Comparison of ENCODE assay signal across 7 cellular contexts in the genomic region with DNA sequence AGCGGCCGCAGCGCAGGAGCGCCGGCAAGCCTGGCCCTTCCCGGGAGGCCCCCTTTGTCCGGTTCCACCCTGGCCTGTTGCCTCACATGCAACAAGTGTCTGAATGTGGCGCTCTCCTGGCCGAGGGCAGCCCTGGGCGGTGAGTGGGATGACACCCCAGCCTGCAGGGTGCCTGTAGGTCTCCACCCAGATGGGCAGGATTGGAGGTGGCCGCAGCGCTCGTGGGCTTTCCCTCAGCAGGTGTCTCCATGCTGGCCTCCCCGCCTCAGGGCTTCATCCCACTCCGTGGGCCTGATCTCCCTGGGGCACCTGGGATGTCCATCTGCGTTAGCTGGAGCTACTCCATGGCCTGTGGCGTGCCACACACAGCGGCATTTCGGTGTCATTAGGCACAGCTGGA. TPM values are rescaled to one million over a fixed set of nuclear protein-coding genes. Genes with fewer than 3 reads are reported as not detected.
DNase-seq lines count a peak whose midpoint lies in the region; ATAC-seq and TF ChIP-seq lines count a peak whose summit lies in the region.
"Had no signal": no experiment of that assay in that cellular context is flagged by ENCODE, and none has a peak within 500 bp of the region (broad histone marks: within the 10 kb centered on the region; RNA-seq: fewer than 3 reads in every experiment).

No MANE protein-coding gene starts in this region.

- H3K4me3 ChIP-seq in right atrium auricular region = peak overlapping the region; percentile 97 to 100
- peak overlapping the region; percentile 77 for H3K4me3 ChIP-seq in upper lobe of right lung

- ATAC-seq in upper lobe of right lung (no peak), GM19023 (IDR thresholded peaks at IDR 0.05; ENCODE audit: unreplicated experiment) (no peak)

- H3K36me3 ChIP-seq in right atrium auricular region (no peaks in the 10 kb centered on the region), upper lobe of right lung (peaks cover 15% of the 10 kb centered on the region)

- CTCF ChIA-PET in activated naive CD4-positive, alpha-beta T cell treated with anti-CD3 and anti-CD28 coated beads for 36 hours (lab: Charles Lee) = interaction anchor here (1.7 kb wide), 1 partner anchor 12 kb away, joined by 4 read pairs; no protein-coding TSS in a partner anchor

- H3K4me1 Mint-ChIP-seq in activated naive CD4-positive, alpha-beta T cell treated with anti-CD3 and anti-CD28 coated beads for 36 hours (ENCODE audit: low read depth) = peaks cover 24% of the 10 kb centered on the region

- H3K27ac ChIP-seq in right atrium auricular region (peak overlapping the region in 1 of 2 donors; percentile 100), upper lobe of right lung (no peak overlapping the region)

- H3K36me3 Mint-ChIP-seq in activated naive CD4-positive, alpha-beta T cell treated with anti-CD3 and anti-CD28 coated beads for 36 hours (ENCODE audit: low read depth) = peaks cover 5% of the 10 kb centered on the region

- intact Hi-C loops in activated naive CD4-positive, alpha-beta T cell treated with anti-CD3 and anti-CD28 coated beads for 36 hours (cut with micrococcal nuclease) = no loop called here
- intact Hi-C loops in upper lobe of right lung (cut with DNase I) = no loop called here

- no peaks in the 10 kb centered on the region for H3K9me3 ChIP-seq in right atrium auricular region
- H3K9me3 ChIP-seq in upper lobe of right lung = no peaks in the 10 kb centered on the region

- H3K9me3 Mint-ChIP-seq in activated naive CD4-positive, alpha-beta T cell treated with anti-CD3 and anti-CD28 coated beads for 36 hours = no peaks in the 10 kb centered on the region

- DNase-seq in activated naive CD4-positive, alpha-beta T cell treated with anti-CD3 and anti-CD28 coated beads for 36 hours = no peak
- DNase-seq in activated naive CD4-positive, alpha-beta T cell treated with Interleukin-2 at 50 U/mL for 16 hours = no peak
- DNase-seq in right atrium auricular region (ENCODE audit: low spot score) (no peak), upper lobe of right lung (no peak), globus pallidus (ENCODE audit: low spot score) (no peak)
- DNase-seq: NCI-H1092 had no signal

- H3K4me3 Mint-ChIP-seq in activated naive CD4-positive, alpha-beta T cell treated with anti-CD3 and anti-CD28 coated beads for 36 hours = peak overlapping the region; percentile 73

- TF ChIP-seq CTCF in right atrium auricular region (IDR thresholded peaks at IDR 0.05) (no peak), upper lobe of right lung (IDR thresholded peaks at IDR 0.05) (no peak)

- H3K27me3 ChIP-seq in right atrium auricular region = no peaks in the 10 kb centered on the region
- no peaks in the 10 kb centered on the region for H3K27me3 ChIP-seq in upper lobe of right lung

- no peaks in the 10 kb centered on the region for H3K27me3 Mint-ChIP-seq in activated naive CD4-positive, alpha-beta T cell treated with anti-CD3 and anti-CD28 coated beads for 36 hours (ENCODE audit: low read depth)

- peak overlapping the region; percentile 13 for H3K27ac Mint-ChIP-seq in activated naive CD4-positive, alpha-beta T cell treated with anti-CD3 and anti-CD28 coated beads for 36 hours

- H3K4me1 ChIP-seq in right atrium auricular region = peaks cover 0 to 52% of the 10 kb centered on the region in 2 donors
- peaks cover 24% of the 10 kb centered on the region for H3K4me1 ChIP-seq in upper lobe of right lung

RNA-seq across cellular contexts. Expression of a gene that starts 1.5 kb away (rescaled TPM):
- 10 to 100 TPM; 27.6 to 31.7 TPM for total RNA-seq in activated naive CD4-positive, alpha-beta T cell treated with anti-CD3 and anti-CD28 coated beads for 36 hours
- 10 to 100 TPM; 42.4 to 45.6 TPM for total RNA-seq in right atrium auricular region
- total RNA-seq in upper lobe of right lung = 88.7 TPM

RNA-seq across cellular contexts. Expression of a gene that starts 15.1 kb away (rescaled TPM):
- under 1 TPM; 0.64 to 0.99 TPM for total RNA-seq in activated naive CD4-positive, alpha-beta T cell treated with anti-CD3 and anti-CD28 coated beads for 36 hours
- total RNA-seq in right atrium auricular region (10 to 100 TPM; 17.5 to 26.9 TPM), upper lobe of right lung (40.3 TPM)

RNA-seq across cellular contexts. Expression of a gene that starts 16.9 kb away (rescaled TPM):
- total RNA-seq in activated naive CD4-positive, alpha-beta T cell treated with anti-CD3 and anti-CD28 coated beads for 36 hours = 1 to 10 TPM in 1 of 2 experiments, under 1 TPM in 1; 0.94 to 1.2 TPM
- total RNA-seq in right atrium auricular region = 1 to 10 TPM; 2.5 to 2.7 TPM
- total RNA-seq in upper lobe of right lung = 7.4 TPM

RNA-seq across cellular contexts. Expression of a gene that starts 42.0 kb away (rescaled TPM):
- total RNA-seq in activated naive CD4-positive, alpha-beta T cell treated with anti-CD3 and anti-CD28 coated beads for 36 hours = 10 to 100 TPM; 33.7 to 34.4 TPM
- total RNA-seq in right atrium auricular region = 10 to 100 TPM; 16.2 to 19.7 TPM
- 24.8 TPM for total RNA-seq in upper lobe of right lung

RNA-seq across cellular contexts. Expression of a gene that starts 42.2 kb away (rescaled TPM):
- total RNA-seq in activated naive CD4-positive, alpha-beta T cell treated with anti-CD3 and anti-CD28 coated beads for 36 hours = 10 to 100 TPM; 91.6 to 95.9 TPM
- total RNA-seq in right atrium auricular region = 100 to 1,000 TPM in 1 of 2 donors, 10 to 100 TPM in 1; 98.3 to 121 TPM
- 125 TPM for total RNA-seq in upper lobe of right lung

Comparison
In these comparisons a context has a peak if more than half of its experiments do, and no peak if none do; other contexts are left out.
1. RNA of a gene that starts 15.1 kb away (total RNA-seq): 40.3 TPM in upper lobe of right lung (single experiment) and 17.5 to 26.9 TPM in right atrium auricular region; 0.64 to 0.99 TPM in activated naive CD4-positive, alpha-beta T cell treated with anti-CD3 and anti-CD28 coated beads for 36 hours; every median in the first group is over 4 times any median in the second.